Comparison of ENCODE assay signal across 8 cellular contexts in the genomic region with DNA sequence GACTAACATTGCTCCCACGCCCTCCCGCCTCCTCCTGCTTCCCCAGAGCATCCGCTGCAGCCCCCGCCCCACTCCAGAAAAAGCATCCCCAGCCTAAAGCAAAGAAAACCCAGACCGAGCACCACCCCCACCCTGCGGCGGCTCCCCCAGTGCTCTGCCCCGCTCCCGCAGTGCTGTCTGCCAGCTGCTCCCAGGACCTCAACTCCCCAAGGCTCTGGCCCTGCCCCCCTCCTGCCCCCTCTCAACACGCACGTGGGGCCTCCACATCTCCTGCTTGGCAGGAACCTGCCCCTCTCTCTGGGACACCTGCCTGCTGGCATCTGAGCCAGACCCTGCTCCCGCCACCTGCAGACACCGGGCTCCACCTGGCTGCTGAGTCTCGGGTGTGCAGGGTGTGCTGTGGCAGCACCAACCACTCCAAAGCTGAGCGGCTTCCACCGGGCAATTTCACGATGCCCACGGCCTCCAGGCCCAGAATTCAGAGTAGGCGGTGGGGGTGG.
DNase-seq lines count a peak whose midpoint lies in the region; ATAC-seq and TF ChIP-seq lines count a peak whose summit lies in the region.

No MANE protein-coding gene starts in this region.

- no peak overlapping the region for H3K27ac ChIP-seq in sigmoid colon

- no peak for ATAC-seq in GM18867 (IDR thresholded peaks at IDR 0.05; ENCODE audit: unreplicated experiment)
- no peak for ATAC-seq in GM21390 (IDR thresholded peaks at IDR 0.05; ENCODE audit: unreplicated experiment)
- no peak for ATAC-seq in GM21447 (IDR thresholded peaks at IDR 0.05; ENCODE audit: unreplicated experiment)

- intact Hi-C loops in sigmoid colon (cut with DNase I): no loop called here

- no peaks in the 10 kb centered on the region for H3K36me3 ChIP-seq in sigmoid colon

- WGBS in sigmoid colon, 2 donors: 23 to 39% methylated on average over 19 of the region's 19 CpGs

- H3K9me3 ChIP-seq in sigmoid colon: no peaks in the 10 kb centered on the region

- peaks cover 0 to 48% (median 3%) of the 10 kb centered on the region in 3 donors for H3K27me3 ChIP-seq in sigmoid colon

- in situ Hi-C loops in T47D (cut with HindIII; ENCODE audit: low pct_unique_long_range_greater_than_20kb, low sequenced_read_pairs): no loop called here

- no peak overlapping the region for H3K4me3 ChIP-seq in sigmoid colon

- no peak for TF ChIP-seq CTCF in sigmoid colon (IDR thresholded peaks at IDR 0.05)

- H3K4me1 ChIP-seq in sigmoid colon: no peaks in the 10 kb centered on the region

- no peak for TF ChIP-seq POLR2A in sigmoid colon (IDR thresholded peaks at IDR 0.05)

- TF ChIP-seq EP300 in sigmoid colon (IDR thresholded peaks at IDR 0.05): no peak

- DNase-seq in NCI-H1417 (lab: John Stamatoyannopoulos, UW) (peak in 2 of 3 experiments; percentile 50 to 73), NCI-H1417 treated with DMSO at 0.1 percent for 48 hours (lab: John Stamatoyannopoulos, UW) (no peak), NCI-H526 (lab: John Stamatoyannopoulos, UW) (peak; percentile 71 to 88), T47D (ENCODE audit: low read depth in 1 of 2, low spot score in 1 of 2) (peak; percentile 68 to 85), sigmoid colon (peak; percentile 52)
